ENCODE assay signal across 2 cellular contexts in the genomic region with DNA sequence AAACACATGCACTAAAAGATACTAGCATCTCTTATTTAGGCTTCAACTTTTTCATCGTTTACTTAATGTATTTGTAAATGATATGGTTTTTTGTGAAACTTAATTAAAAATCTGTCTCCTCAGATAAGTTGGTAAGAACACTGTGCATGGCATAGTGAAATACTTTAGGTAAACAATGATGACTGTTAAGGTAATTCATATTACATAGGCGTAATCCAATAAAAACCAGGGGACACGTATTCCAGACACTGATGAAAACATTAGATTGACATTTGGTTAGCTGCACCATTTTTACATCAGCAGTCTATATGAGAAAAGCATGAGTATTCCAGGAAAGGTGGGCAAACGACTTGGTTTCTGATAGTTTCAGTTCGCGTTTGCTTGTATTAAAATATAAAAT.
TF ChIP-seq lines count a peak whose summit lies in the region.

No MANE protein-coding gene starts in this region.

TF ChIP-seq in SK-N-SH, 30 proteins besides CTCF, POLR2A, EP300 and RAD21 (continued from another document):
- TF ChIP-seq, protein P1, sequence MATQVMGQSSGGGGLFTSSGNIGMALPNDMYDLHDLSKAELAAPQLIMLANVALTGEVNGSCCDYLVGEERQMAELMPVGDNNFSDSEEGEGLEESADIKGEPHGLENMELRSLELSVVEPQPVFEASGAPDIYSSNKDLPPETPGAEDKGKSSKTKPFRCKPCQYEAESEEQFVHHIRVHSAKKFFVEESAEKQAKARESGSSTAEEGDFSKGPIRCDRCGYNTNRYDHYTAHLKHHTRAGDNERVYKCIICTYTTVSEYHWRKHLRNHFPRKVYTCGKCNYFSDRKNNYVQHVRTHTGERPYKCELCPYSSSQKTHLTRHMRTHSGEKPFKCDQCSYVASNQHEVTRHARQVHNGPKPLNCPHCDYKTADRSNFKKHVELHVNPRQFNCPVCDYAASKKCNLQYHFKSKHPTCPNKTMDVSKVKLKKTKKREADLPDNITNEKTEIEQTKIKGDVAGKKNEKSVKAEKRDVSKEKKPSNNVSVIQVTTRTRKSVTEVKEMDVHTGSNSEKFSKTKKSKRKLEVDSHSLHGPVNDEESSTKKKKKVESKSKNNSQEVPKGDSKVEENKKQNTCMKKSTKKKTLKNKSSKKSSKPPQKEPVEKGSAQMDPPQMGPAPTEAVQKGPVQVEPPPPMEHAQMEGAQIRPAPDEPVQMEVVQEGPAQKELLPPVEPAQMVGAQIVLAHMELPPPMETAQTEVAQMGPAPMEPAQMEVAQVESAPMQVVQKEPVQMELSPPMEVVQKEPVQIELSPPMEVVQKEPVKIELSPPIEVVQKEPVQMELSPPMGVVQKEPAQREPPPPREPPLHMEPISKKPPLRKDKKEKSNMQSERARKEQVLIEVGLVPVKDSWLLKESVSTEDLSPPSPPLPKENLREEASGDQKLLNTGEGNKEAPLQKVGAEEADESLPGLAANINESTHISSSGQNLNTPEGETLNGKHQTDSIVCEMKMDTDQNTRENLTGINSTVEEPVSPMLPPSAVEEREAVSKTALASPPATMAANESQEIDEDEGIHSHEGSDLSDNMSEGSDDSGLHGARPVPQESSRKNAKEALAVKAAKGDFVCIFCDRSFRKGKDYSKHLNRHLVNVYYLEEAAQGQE (IDR thresholded peaks at IDR 0.05; ENCODE audit: low read depth, low read length), result no peak
TF ChIP-seq in SK-N-SH: peak in this region for 1.

TF ChIP-seq in SK-N-SH treated with all-trans-retinoic acid at 6 μM for 48 hours, 23 proteins besides CTCF, POLR2A, EP300 and RAD21 (continued from another document):
- no peak for TF ChIP-seq ESRRG (CRISPR knock-in tag; IDR thresholded peaks at IDR 0.05)
- TF ChIP-seq ARNTL (CRISPR knock-in tag; IDR thresholded peaks at IDR 0.05; ENCODE audit: borderline replicate concordance, low read depth), result no peak
- no peak for TF ChIP-seq ZFP3 (CRISPR knock-in tag; IDR thresholded peaks at IDR 0.05)
- no peak for TF ChIP-seq OSR1 (CRISPR knock-in tag; IDR thresholded peaks at IDR 0.05)
- no peak for TF ChIP-seq TCF4 (CRISPR knock-in tag; IDR thresholded peaks at IDR 0.05; ENCODE audit: borderline replicate concordance)
- TF ChIP-seq ISL1 (CRISPR knock-in tag; IDR thresholded peaks at IDR 0.05), result no peak
- TF ChIP-seq ZNF8 (CRISPR knock-in tag; IDR thresholded peaks at IDR 0.05), result no peak
- no peak for TF ChIP-seq POU6F1 (CRISPR knock-in tag; IDR thresholded peaks at IDR 0.05; ENCODE audit: borderline replicate concordance, low read depth)
- TF ChIP-seq SNAI2 (CRISPR knock-in tag; IDR thresholded peaks at IDR 0.05), result no peak
- no peak for TF ChIP-seq ZNF70 (CRISPR knock-in tag; IDR thresholded peaks at IDR 0.05)
- TF ChIP-seq TOX (CRISPR knock-in tag; IDR thresholded peaks at IDR 0.05; ENCODE audit: borderline replicate concordance), result no peak
- TF ChIP-seq PPARA (CRISPR knock-in tag; IDR thresholded peaks at IDR 0.05; ENCODE audit: borderline replicate concordance), result no peak
- TF ChIP-seq, protein P2, sequence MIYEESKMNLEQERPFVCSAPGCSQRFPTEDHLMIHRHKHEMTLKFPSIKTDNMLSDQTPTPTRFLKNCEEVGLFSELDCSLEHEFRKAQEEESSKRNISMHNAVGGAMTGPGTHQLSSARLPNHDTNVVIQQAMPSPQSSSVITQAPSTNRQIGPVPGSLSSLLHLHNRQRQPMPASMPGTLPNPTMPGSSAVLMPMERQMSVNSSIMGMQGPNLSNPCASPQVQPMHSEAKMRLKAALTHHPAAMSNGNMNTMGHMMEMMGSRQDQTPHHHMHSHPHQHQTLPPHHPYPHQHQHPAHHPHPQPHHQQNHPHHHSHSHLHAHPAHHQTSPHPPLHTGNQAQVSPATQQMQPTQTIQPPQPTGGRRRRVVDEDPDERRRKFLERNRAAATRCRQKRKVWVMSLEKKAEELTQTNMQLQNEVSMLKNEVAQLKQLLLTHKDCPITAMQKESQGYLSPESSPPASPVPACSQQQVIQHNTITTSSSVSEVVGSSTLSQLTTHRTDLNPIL (CRISPR knock-in tag; IDR thresholded peaks at IDR 0.05; ENCODE audit: low read depth), result no peak
- no peak for TF ChIP-seq RARB (CRISPR knock-in tag; IDR thresholded peaks at IDR 0.05)
- TF ChIP-seq, protein P3, sequence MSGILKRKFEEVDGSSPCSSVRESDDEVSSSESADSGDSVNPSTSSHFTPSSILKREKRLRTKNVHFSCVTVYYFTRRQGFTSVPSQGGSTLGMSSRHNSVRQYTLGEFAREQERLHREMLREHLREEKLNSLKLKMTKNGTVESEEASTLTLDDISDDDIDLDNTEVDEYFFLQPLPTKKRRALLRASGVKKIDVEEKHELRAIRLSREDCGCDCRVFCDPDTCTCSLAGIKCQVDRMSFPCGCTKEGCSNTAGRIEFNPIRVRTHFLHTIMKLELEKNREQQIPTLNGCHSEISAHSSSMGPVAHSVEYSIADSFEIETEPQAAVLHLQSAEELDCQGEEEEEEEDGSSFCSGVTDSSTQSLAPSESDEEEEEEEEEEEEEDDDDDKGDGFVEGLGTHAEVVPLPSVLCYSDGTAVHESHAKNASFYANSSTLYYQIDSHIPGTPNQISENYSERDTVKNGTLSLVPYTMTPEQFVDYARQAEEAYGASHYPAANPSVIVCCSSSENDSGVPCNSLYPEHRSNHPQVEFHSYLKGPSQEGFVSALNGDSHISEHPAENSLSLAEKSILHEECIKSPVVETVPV (CRISPR knock-in tag; IDR thresholded peaks at IDR 0.05), result no peak
- TF ChIP-seq GLIS3 (CRISPR knock-in tag; IDR thresholded peaks at IDR 0.05), result no peak
- no peak for TF ChIP-seq ZNF565 (CRISPR knock-in tag; conservative IDR thresholded peaks at IDR 0.05; ENCODE audit: low read depth)
- no peak for TF ChIP-seq ZC3H10 (CRISPR knock-in tag; IDR thresholded peaks at IDR 0.05)
